1 cellular context compared by ENCODE assay signal in the genomic region with DNA sequence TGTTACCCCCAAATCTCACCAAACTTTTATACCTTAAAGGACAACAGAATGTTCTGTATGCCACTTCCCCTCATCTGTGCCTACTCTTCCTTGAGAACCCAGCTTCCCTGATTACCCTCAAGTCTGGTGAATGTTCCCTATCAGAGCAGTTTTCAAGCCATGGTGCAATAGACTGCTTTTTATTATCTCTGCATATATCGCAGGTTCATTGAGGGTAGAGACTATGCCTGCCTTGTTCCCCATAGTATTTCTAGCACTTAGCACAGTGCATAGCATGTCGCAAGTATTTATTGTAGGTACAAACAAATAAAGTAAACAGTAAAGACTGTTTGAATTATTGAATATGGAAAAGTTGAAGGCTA.
TF ChIP-seq lines count a peak whose summit lies in the region.

No MANE protein-coding gene starts in this region.

TF ChIP-seq in WTC11, 78 proteins besides CTCF, POLR2A, EP300 and RAD21 (continued from another document):
- TF ChIP-seq, protein P1, sequence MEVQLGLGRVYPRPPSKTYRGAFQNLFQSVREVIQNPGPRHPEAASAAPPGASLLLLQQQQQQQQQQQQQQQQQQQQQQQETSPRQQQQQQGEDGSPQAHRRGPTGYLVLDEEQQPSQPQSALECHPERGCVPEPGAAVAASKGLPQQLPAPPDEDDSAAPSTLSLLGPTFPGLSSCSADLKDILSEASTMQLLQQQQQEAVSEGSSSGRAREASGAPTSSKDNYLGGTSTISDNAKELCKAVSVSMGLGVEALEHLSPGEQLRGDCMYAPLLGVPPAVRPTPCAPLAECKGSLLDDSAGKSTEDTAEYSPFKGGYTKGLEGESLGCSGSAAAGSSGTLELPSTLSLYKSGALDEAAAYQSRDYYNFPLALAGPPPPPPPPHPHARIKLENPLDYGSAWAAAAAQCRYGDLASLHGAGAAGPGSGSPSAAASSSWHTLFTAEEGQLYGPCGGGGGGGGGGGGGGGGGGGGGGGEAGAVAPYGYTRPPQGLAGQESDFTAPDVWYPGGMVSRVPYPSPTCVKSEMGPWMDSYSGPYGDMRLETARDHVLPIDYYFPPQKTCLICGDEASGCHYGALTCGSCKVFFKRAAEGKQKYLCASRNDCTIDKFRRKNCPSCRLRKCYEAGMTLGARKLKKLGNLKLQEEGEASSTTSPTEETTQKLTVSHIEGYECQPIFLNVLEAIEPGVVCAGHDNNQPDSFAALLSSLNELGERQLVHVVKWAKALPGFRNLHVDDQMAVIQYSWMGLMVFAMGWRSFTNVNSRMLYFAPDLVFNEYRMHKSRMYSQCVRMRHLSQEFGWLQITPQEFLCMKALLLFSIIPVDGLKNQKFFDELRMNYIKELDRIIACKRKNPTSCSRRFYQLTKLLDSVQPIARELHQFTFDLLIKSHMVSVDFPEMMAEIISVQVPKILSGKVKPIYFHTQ (CRISPR knock-in tag; IDR thresholded peaks at IDR 0.05), result no peak
- no peak for TF ChIP-seq ZNF232 (CRISPR knock-in tag; IDR thresholded peaks at IDR 0.05)
- no peak for TF ChIP-seq ELF4 (CRISPR knock-in tag; IDR thresholded peaks at IDR 0.05; ENCODE audit: low read depth)
- no peak for TF ChIP-seq HMGA2 (CRISPR knock-in tag; IDR thresholded peaks at IDR 0.05)
- no peak for TF ChIP-seq ZNF317 (CRISPR knock-in tag; IDR thresholded peaks at IDR 0.05; ENCODE audit: borderline replicate concordance, low read depth)
